Comparison of ENCODE assay signal across 20 cellular contexts in the genomic region with DNA sequence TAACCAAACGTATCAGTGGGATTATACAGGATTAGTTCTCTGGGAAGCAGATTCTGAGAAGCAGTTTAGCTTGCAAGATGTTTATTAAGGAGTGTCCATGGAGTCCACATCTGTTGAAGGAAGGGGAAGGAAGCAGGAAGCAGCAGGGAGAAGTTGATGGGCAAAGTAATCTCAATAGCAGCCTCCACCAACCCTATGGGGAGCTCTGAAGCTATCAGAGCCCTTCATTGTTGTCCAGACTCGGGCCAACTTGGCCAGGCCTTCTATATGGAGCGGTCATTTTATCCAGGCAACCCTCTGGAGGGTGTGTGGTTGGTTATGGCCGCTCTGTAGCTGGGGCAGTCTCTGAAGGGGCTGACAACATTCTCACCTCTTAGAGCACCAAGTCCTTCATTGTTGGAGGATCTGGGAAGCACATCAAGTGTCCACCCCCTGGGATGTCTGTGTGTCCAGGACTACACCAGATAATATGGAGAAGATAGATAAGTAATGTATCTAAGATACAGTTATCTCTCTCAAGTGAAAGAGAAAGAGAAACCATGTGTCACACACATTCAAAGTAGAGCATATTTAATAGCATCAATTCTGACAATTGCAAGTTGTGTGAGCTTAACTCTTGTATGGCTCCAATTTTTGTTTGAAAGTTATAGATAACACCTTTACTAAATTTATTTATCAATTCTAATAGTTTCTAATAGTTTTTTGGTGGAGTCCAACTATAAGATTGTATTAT.
DNase-seq lines count a peak whose midpoint lies in the region; ATAC-seq, FAIRE-seq and TF ChIP-seq lines count a peak whose summit lies in the region.
"Had no signal": no experiment of that assay in that cellular context is flagged by ENCODE, and none has a peak within 500 bp of the region (broad histone marks: within the 10 kb centered on the region; RNA-seq: fewer than 3 reads in every experiment).

No MANE protein-coding gene starts in this region.

- peak overlapping the region; percentile 28 for H3K27ac Mint-ChIP-seq in astrocyte (ENCODE audit: unreplicated experiment)
- H3K27ac Mint-ChIP-seq in GM23338 = no peak overlapping the region
- H3K27ac Mint-ChIP-seq: IgD-negative memory B cell had no signal

- H3K27me3 ChIP-seq in astrocyte (ENCODE audit: insufficient read depth, low read length) = no peaks in the 10 kb centered on the region
- H3K27me3 ChIP-seq in GM23338 (ENCODE audit: insufficient read depth) = no peaks in the 10 kb centered on the region
- H3K27me3 ChIP-seq: MG63 had no signal

- H3K9ac ChIP-seq in astrocyte (ENCODE audit: low read length) = no peak overlapping the region

- DNase-seq in GM12892 (ENCODE audit: insufficient read length) (no peak), astrocyte (ENCODE audit: low read depth) (no peak), GM23338 (ENCODE audit: low spot score) (no peak), AG20443 (ENCODE audit: low spot score) (no peak)
- DNase-seq in stimulated activated CD4-positive, alpha-beta T cell treated with anti-CD3 and anti-CD28 coated beads, Interleukin-4, amount 100 ng/mL, for 1 hour = no peak
- DNase-seq: DMS 273 treated with DMSO at 0.1 percent for 48 hours, GDM1, Karpas-422, MG63, NCI-H1048, NCI-H1436, NCI-H1930, NCI-H345, NCI-H524 treated with DMSO at 0.1 percent for 48 hours, Right ventricle myocardium superior had no signal

- peak; percentile 54 for ATAC-seq in HG02798 (IDR thresholded peaks at IDR 0.05; ENCODE audit: poor library complexity, unreplicated experiment)
- no peak for ATAC-seq in GM23338

- H3K79me2 ChIP-seq in astrocyte (ENCODE audit: insufficient read depth, low read length) = no peaks in the 10 kb centered on the region
- H3K79me2 ChIP-seq in GM23338 (replicated peaks; ENCODE audit: insufficient read depth) = no peaks in the 10 kb centered on the region

- H3K4me3 ChIP-seq in astrocyte (ENCODE audit: insufficient read depth, low read depth, low read length) = no peak overlapping the region
- no peak overlapping the region for H3K4me3 ChIP-seq in mesodermal cell (ENCODE audit: extremely low read depth, insufficient read depth, low read length, poor library complexity, severe bottlenecking)
- H3K4me3 ChIP-seq in GM23338 = no peak overlapping the region
- H3K4me3 ChIP-seq: MG63, SK-N-MC had no signal

- TF ChIP-seq CTCF in astrocyte (IDR thresholded peaks at IDR 0.05; ENCODE audit: insufficient read depth, low read depth, low read length) = no peak
- no peak for TF ChIP-seq CTCF in GM23338 (conservative IDR thresholded peaks at IDR 0.05; ENCODE audit: low read depth in 2 of 2)

- H3K27me3 Mint-ChIP-seq in astrocyte (ENCODE audit: low read depth, unreplicated experiment) (no peaks in the 10 kb centered on the region), GM23338 (ENCODE audit: insufficient read depth, low read depth, poor library complexity) (peaks cover 3% of the 10 kb centered on the region)
- H3K27me3 Mint-ChIP-seq: IgD-negative memory B cell had no signal

- H3K9me3 ChIP-seq in astrocyte (ENCODE audit: insufficient read depth, low read depth, low read length) = no peaks in the 10 kb centered on the region
- H3K9me3 ChIP-seq in mesodermal cell (ENCODE audit: control insufficient read depth, low read length) = no peaks in the 10 kb centered on the region
- H3K9me3 ChIP-seq: MG63 had no signal

- H2AFZ ChIP-seq in astrocyte (ENCODE audit: low read depth, low read length) (peak overlapping the region; percentile 24), GM23338 (no peak overlapping the region)

- H3K4me3 Mint-ChIP-seq in astrocyte (ENCODE audit: unreplicated experiment) = no peak overlapping the region
- H3K4me3 Mint-ChIP-seq in GM23338 = no peak overlapping the region
- H3K4me3 Mint-ChIP-seq: IgD-negative memory B cell had no signal

- H3K36me3 Mint-ChIP-seq in astrocyte (ENCODE audit: low read depth, unreplicated experiment) (no peaks in the 10 kb centered on the region), GM23338 (ENCODE audit: low read depth) (no peaks in the 10 kb centered on the region)
- H3K36me3 Mint-ChIP-seq: IgD-negative memory B cell had no signal

- H3F3A ChIP-seq in GM23338 (replicated peaks; ENCODE audit: low read depth) = no peaks in the 10 kb centered on the region

- no peaks in the 10 kb centered on the region for H3K9me3 Mint-ChIP-seq in astrocyte (ENCODE audit: unreplicated experiment)
- H3K9me3 Mint-ChIP-seq in GM23338 = no peaks in the 10 kb centered on the region
- H3K9me3 Mint-ChIP-seq: IgD-negative memory B cell had no signal

- peaks cover 3% of the 10 kb centered on the region; the same call in 1 of the 2 replicates for H3K9me2 ChIP-seq in GM23338 (ENCODE audit: insufficient read depth)

- TF ChIP-seq POLR2A in GM12892 (IDR thresholded peaks at IDR 0.05; ENCODE audit: low read depth, low read length) = no peak

- H3K4me1 Mint-ChIP-seq in astrocyte (ENCODE audit: low read depth, unreplicated experiment) (no peaks in the 10 kb centered on the region), GM23338 (peaks cover 22% of the 10 kb centered on the region)
- H3K4me1 Mint-ChIP-seq: IgD-negative memory B cell had no signal

- peak overlapping the region; percentile 9 for H3K27ac ChIP-seq in astrocyte (ENCODE audit: low read depth, low read length)
- peak overlapping the region; percentile 70 for H3K27ac ChIP-seq in mesodermal cell (ENCODE audit: low read depth, low read length, severe bottlenecking)
- no peak overlapping the region for H3K27ac ChIP-seq in GM23338 (ENCODE audit: low read depth)
- H3K27ac ChIP-seq: C4-2B, SK-N-MC had no signal

- WGBS in mesodermal cell (ENCODE audit: insufficient coverage in 2 of 2), 2 experiments = 60% methylated on average over 1 of the region's 4 CpGs; no CpG with 5 or more reads in 1 of the 2 experiments

- H3K4me1 ChIP-seq in astrocyte (ENCODE audit: insufficient read depth, low read length) = peaks cover 6% of the 10 kb centered on the region
- H3K4me1 ChIP-seq in mesodermal cell (ENCODE audit: control insufficient read depth, insufficient read depth, low read length, poor library complexity, severe bottlenecking) = no peaks in the 10 kb centered on the region
- peaks cover 27% of the 10 kb centered on the region for H3K4me1 ChIP-seq in GM23338 (ENCODE audit: insufficient read depth)

- peak; percentile 5 for FAIRE-seq in GM12892 (lab: Jason Lieb, UNC)
- FAIRE-seq in astrocyte (lab: Jason Lieb, UNC) = no peak

- H3K4me2 ChIP-seq in astrocyte (ENCODE audit: low read length) (no peak overlapping the region), GM23338 (no peak overlapping the region)

- H3K36me3 ChIP-seq in astrocyte (ENCODE audit: insufficient read depth, low read length) (no peaks in the 10 kb centered on the region), mesodermal cell (ENCODE audit: control insufficient read depth, insufficient read depth, low read length) (no peaks in the 10 kb centered on the region), GM23338 (ENCODE audit: insufficient read depth) (no peaks in the 10 kb centered on the region)
- H3K36me3 ChIP-seq: MG63 had no signal

- H4K20me1 ChIP-seq in astrocyte (ENCODE audit: insufficient read depth, low read length) (no peaks in the 10 kb centered on the region), GM23338 (replicated peaks; ENCODE audit: insufficient read depth) (no peaks in the 10 kb centered on the region)

TF ChIP-seq in GM23338, 12 proteins besides CTCF, POLR2A, EP300 and RAD21:
- TF ChIP-seq JUNB (IDR thresholded peaks at IDR 0.05; ENCODE audit: unreplicated experiment) = no peak
- no peak for TF ChIP-seq NANOG (IDR thresholded peaks at IDR 0.05; ENCODE audit: borderline replicate concordance)
- TF ChIP-seq ETS1 (IDR thresholded peaks at IDR 0.05) = no peak
- TF ChIP-seq ZNF331 (CRISPR knock-in tag; IDR thresholded peaks at IDR 0.05; ENCODE audit: low read depth) = no peak
TF ChIP-seq in GM23338: peak in this region for 0.
